In the genomic region with DNA sequence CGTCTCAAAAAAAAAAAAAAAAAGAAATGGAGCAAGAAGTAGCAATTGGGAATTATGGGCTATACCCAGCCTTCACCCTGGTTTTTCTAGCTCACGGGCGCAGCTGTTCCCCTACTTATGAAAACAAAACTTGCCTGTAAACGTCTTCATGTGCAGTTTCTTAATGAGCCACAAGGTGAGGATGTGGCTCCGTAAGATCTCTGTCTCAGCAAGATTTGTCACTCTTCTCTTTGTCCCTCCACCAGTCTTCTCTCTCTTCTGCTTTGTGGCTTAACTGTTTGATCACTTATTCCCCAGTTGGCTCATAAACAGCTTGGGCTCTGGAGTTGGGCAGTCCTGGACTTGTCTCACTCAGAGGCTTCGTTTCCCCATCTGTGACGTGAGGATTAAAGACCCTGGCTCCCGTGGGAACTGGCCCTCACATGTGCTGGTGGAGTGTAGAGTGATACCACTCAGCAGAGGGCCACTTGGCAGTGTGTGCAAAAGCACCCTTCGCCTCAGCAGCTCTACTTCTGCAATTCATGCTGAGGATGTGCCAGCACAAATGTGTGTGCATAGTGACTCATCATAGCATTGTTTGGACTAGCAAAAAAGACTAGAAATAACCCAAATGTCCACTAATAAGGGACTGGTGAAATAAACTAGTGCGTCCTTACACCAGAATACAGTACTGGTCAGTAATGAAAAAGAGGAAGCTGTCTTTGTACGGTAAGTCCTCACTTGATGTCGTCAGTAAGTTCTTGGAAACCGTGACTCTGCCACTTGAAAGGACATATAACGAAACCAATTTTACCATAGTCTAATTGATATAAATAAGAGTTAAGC, we compare ENCODE assay signal across 8 cellular contexts. TPM values are rescaled to one million over a fixed set of nuclear protein-coding genes. Genes with fewer than 3 reads are reported as not detected.
DNase-seq lines count a peak whose midpoint lies in the region; ATAC-seq and TF ChIP-seq lines count a peak whose summit lies in the region.

No MANE protein-coding gene starts in this region.

- CTCF ChIA-PET in PC-9 (lab: Charles Lee): interaction anchor here (0.6 to 0.8 kb wide), 2 partner anchors 108 to 122 kb away, joined by 4 read pairs; no protein-coding TSS in a partner anchor

- peaks cover 7% of the 10 kb centered on the region; the same call in 1 of the 2 replicates for H4K20me1 ChIP-seq in PC-9 (ENCODE audit: insufficient read depth)

- H3K27me3 ChIP-seq in PC-9 (ENCODE audit: insufficient read depth, low read depth): no peaks in the 10 kb centered on the region

- H3K79me2 ChIP-seq in PC-9 (ENCODE audit: low read depth): no peaks in the 10 kb centered on the region

- ATAC-seq in GM21360 (IDR thresholded peaks at IDR 0.05; ENCODE audit: unreplicated experiment) (peak; percentile 75), HG03558 (IDR thresholded peaks at IDR 0.05; ENCODE audit: extremely low read depth, unreplicated experiment) (peak; percentile 63)

- no peak overlapping the region for H3K4me3 ChIP-seq in PC-9

- H3F3A ChIP-seq in PC-9 (ENCODE audit: insufficient read depth, low read depth): peaks cover 10% of the 10 kb centered on the region; the same call in 1 of the 2 replicates

- intact Hi-C loops in PC-9 (cut with micrococcal nuclease; ENCODE audit: unreplicated experiment): loop anchor here (1.0 to 10.0 kb wide), 3 partner anchors 100 to 508 kb away; no protein-coding TSS in a partner anchor

- no peaks in the 10 kb centered on the region for H3K9me2 ChIP-seq in PC-9 (ENCODE audit: insufficient read depth)

- peak; percentile 66 for TF ChIP-seq CTCF in PC-9 (conservative IDR thresholded peaks at IDR 0.05)

- no peaks in the 10 kb centered on the region for H3K36me3 ChIP-seq in PC-9 (ENCODE audit: low read depth)

- H3K4me1 ChIP-seq in PC-9 (replicated peaks; ENCODE audit: insufficient read depth): peaks cover 17% of the 10 kb centered on the region

- H3K4me2 ChIP-seq in PC-9: peak overlapping the region; percentile 6; the same call in 1 of the 2 replicates

- no peak overlapping the region for H2AFZ ChIP-seq in PC-9

- in situ Hi-C loops in G401 (cut with HindIII; ENCODE audit: low sequenced_read_pairs): no loop called here

- DNase-seq in G401 (ENCODE audit: low spot score) (peak; percentile 67), PC-9 (peak in 1 of 2 experiments; percentile 22), hepatic stellate cell (ENCODE audit: low spot score) (peak; percentile 72), retina (peak; percentile 57)
- DNase-seq in NK-92 treated with Interleukin-12 subunit alpha and Interleukin-12 subunit beta, amount 100 ng/mL, for 24 hours (lab: John Stamatoyannopoulos, UW): no peak

- BruUV-seq in PC-9 (replicated peaks; lab: Mats Ljungman, UMichigan): no TSS peak

- H3K27ac ChIP-seq in PC-9 (peak overlapping the region; percentile 2; the same call in 1 of the 2 replicates), angular gyrus (ENCODE audit: low read depth, low read length) (peak overlapping the region; percentile 11)

- no peaks in the 10 kb centered on the region for H3K9me3 ChIP-seq in PC-9 (ENCODE audit: insufficient read depth, low read depth)

- POLR2A ChIA-PET in PC-9 (lab: Charles Lee; ENCODE audit: unreplicated experiment): interaction anchor here (0.7 kb wide), 1 partner anchor 512 kb away, joined by 3 read pairs; no protein-coding TSS in a partner anchor

RNA-seq across cellular contexts. Expression of a gene that starts 8.7 kb away (rescaled TPM):
- total RNA-seq in G401 (2014; rRNA removed; shearing (Covaris generic)): 8.5 and 12.6 TPM in 2 replicates
- total RNA-seq in PC-9 (2021): 10.8 and 11.5 TPM in 2 replicates
